Comparison of ENCODE assay signal across 2 cellular contexts in the genomic region with DNA sequence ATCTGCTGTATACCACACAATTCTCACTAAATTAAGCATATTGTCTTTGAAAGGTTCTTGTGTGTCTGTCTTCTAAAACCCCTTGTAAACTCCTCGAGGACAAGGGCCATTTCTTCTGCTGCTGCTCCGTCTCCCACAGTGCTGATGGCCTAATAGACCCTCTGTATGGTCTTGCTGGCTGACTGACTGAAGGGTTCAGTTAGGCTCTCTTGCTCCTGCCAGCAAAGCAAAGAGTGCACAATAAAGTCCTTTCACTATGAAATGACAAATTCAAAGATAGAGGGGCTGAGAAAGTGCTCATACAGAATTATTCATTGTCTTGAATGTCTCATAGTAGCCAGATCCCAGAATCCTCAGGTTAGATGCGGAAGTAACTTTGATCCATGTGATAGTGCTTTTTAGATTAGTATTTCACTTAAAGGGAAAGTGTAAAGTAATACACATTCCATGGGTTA.
TF ChIP-seq lines count a peak whose summit lies in the region.

No MANE protein-coding gene starts in this region.

TF ChIP-seq in K562, 482 proteins besides CTCF, POLR2A, EP300 and RAD21 (continued from another document):
- TF ChIP-seq L3MBTL2 (IDR thresholded peaks at IDR 0.05) = no peak

TF ChIP-seq in HEK293T, 16 proteins besides CTCF, POLR2A, EP300 and RAD21 (continued from another document):
- TF ChIP-seq HDGF (IDR thresholded peaks at IDR 0.05; ENCODE audit: borderline replicate concordance) (no peak), TARDBP (IDR thresholded peaks at IDR 0.05) (no peak), BHLHE40 (IDR thresholded peaks at IDR 0.05; ENCODE audit: borderline replicate concordance) (no peak), ELF4 (IDR thresholded peaks at IDR 0.05) (no peak), SP1 (IDR thresholded peaks at IDR 0.05) (no peak), LEF1 (IDR thresholded peaks at IDR 0.05; ENCODE audit: borderline replicate concordance) (no peak), FOXK2 (IDR thresholded peaks at IDR 0.05) (no peak), NFRKB (IDR thresholded peaks at IDR 0.05) (no peak), CTBP1 (IDR thresholded peaks at IDR 0.05; ENCODE audit: borderline replicate concordance) (no peak), ARNT (IDR thresholded peaks at IDR 0.05) (no peak), ZNF384 (IDR thresholded peaks at IDR 0.05) (no peak)
- TF ChIP-seq, protein P1, sequence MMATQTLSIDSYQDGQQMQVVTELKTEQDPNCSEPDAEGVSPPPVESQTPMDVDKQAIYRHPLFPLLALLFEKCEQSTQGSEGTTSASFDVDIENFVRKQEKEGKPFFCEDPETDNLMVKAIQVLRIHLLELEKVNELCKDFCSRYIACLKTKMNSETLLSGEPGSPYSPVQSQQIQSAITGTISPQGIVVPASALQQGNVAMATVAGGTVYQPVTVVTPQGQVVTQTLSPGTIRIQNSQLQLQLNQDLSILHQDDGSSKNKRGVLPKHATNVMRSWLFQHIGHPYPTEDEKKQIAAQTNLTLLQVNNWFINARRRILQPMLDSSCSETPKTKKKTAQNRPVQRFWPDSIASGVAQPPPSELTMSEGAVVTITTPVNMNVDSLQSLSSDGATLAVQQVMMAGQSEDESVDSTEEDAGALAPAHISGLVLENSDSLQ (IDR thresholded peaks at IDR 0.05) = no peak
